ENCODE assay signal across 11 cellular contexts in the genomic region with DNA sequence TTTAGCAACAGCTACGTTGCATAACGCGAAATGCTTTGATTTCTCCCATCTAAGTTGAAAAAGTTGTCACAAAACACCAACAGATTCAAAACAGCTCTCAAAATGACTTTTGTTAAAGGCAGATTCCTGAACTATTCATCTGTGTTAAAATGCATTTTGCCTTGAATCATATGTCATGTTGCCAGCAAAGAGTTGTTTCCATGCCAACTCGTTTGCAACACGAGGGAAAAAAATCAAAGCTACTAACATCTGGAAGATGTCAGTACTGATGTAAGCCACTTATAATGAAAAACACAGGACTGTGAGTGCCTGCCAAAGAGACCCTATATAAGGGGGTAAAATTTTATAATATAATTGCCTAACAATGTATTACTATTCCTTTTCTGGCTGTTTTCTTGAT.
DNase-seq lines count a peak whose midpoint lies in the region; ATAC-seq and TF ChIP-seq lines count a peak whose summit lies in the region.
"Had no signal": no experiment of that assay in that cellular context is flagged by ENCODE, and none has a peak within 500 bp of the region (broad histone marks: within the 10 kb centered on the region; RNA-seq: fewer than 3 reads in every experiment).

No MANE protein-coding gene starts in this region.

- H3K36me3 ChIP-seq in stomach = no peaks in the 10 kb centered on the region

- H3K4me3 ChIP-seq in HFF-Myc (replicated peaks; ENCODE audit: low read depth, low read length) = no peak overlapping the region
- H3K4me3 ChIP-seq in stomach = no peak overlapping the region

- POLR2A ChIA-PET in MCF 10A (lab: Yijun Ruan, JAX) = interaction anchor here (1.0 kb wide), 1 partner anchor 21 kb away, joined by 3 read pairs; no protein-coding TSS in a partner anchor

- BruUV-seq in MCF 10A (replicated peaks; lab: Mats Ljungman, UMichigan) = no TSS peak

- 46 to 71% (median 59%) methylated on average over 5 of the region's 5 CpGs for WGBS in stomach, 5 donors

- DNase-seq in HFF-Myc (ENCODE audit: extremely low read depth, low read depth) (peak; percentile 93), MCF 10A (ENCODE audit: unreplicated experiment) (peak; percentile 55), inferior parietal cortex (ENCODE audit: extremely low spot score) (peak; percentile 66), stomach (no peak), NCI-H510A treated with DMSO at 0.1 percent for 48 hours (lab: John Stamatoyannopoulos, UW) (no peak), HuH-7 (ENCODE audit: low spot score) (no peak), NCI-H187 treated with DMSO at 0.1 percent for 48 hours (lab: John Stamatoyannopoulos, UW) (no peak)
- DNase-seq: activated CD4-positive, alpha-beta T cell treated with anti-CD3 and anti-CD28 coated beads, Interleukin-2, amount 10 ng/mL, durations not matched to agents 24 days and 14 days; cerebellar nuclear complex had no signal

- peak overlapping the region; percentile 42 for H3K27ac Mint-ChIP-seq in MCF 10A (ENCODE audit: low read depth, unreplicated experiment)
- H3K27ac Mint-ChIP-seq: activated CD4-positive, alpha-beta T cell treated with anti-CD3 and anti-CD28 coated beads, Interleukin-2, amount 10 ng/mL, durations not matched to agents 24 days and 14 days; memory B cell had no signal

- CTCF ChIA-PET in MCF 10A (lab: Yijun Ruan, JAX) = interaction anchor here (0.5 to 1.1 kb wide), 5 partner anchors 8 to 1230 kb away, joined by 3 to 5 read pairs (median 3); no protein-coding TSS in a partner anchor

- no peaks in the 10 kb centered on the region for H3K27me3 ChIP-seq in stomach

- H3K9me3 ChIP-seq in stomach = no peaks in the 10 kb centered on the region

- H3K4me1 ChIP-seq in stomach = peaks cover 0 to 25% (median 3%) of the 10 kb centered on the region in 4 donors

- no peak for TF ChIP-seq EP300 in stomach (IDR thresholded peaks at IDR 0.05)

- peaks cover 4% of the 10 kb centered on the region for H3K4me1 Mint-ChIP-seq in MCF 10A (ENCODE audit: insufficient read depth, unreplicated experiment)
- H3K4me1 Mint-ChIP-seq: activated CD4-positive, alpha-beta T cell treated with anti-CD3 and anti-CD28 coated beads, Interleukin-2, amount 10 ng/mL, durations not matched to agents 24 days and 14 days; memory B cell had no signal

- H3K9me3 Mint-ChIP-seq in MCF 10A (ENCODE audit: unreplicated experiment) = no peaks in the 10 kb centered on the region
- H3K9me3 Mint-ChIP-seq: activated CD4-positive, alpha-beta T cell treated with anti-CD3 and anti-CD28 coated beads, Interleukin-2, amount 10 ng/mL, durations not matched to agents 24 days and 14 days; memory B cell had no signal

- H3K36me3 Mint-ChIP-seq in MCF 10A (ENCODE audit: insufficient read depth, unreplicated experiment) = no peaks in the 10 kb centered on the region
- H3K36me3 Mint-ChIP-seq: memory B cell had no signal

- peak overlapping the region in 4 of 5 donors; percentile 45 to 77 (median 74) for H3K27ac ChIP-seq in stomach

- no peak for ATAC-seq in GM19455 (IDR thresholded peaks at IDR 0.05; ENCODE audit: unreplicated experiment)

- H3K27me3 Mint-ChIP-seq in MCF 10A (ENCODE audit: insufficient read depth, unreplicated experiment) = no peaks in the 10 kb centered on the region
- H3K27me3 Mint-ChIP-seq: activated CD4-positive, alpha-beta T cell treated with anti-CD3 and anti-CD28 coated beads, Interleukin-2, amount 10 ng/mL, durations not matched to agents 24 days and 14 days; memory B cell had no signal

- TF ChIP-seq CTCF in HFF-Myc (IDR thresholded peaks at IDR 0.05; ENCODE audit: low read depth, low read length, missing control alignments) (no peak), MCF 10A (IDR thresholded peaks at IDR 0.05; ENCODE audit: unreplicated experiment) (no peak), stomach (IDR thresholded peaks at IDR 0.05) (no peak)

- intact Hi-C loops in MCF 10A (cut with micrococcal nuclease) (no loop called here), stomach (cut with DNase I; ENCODE audit: low total_unique reads) (no loop called here)

- no peak overlapping the region for H3K4me3 Mint-ChIP-seq in MCF 10A (ENCODE audit: unreplicated experiment)
- H3K4me3 Mint-ChIP-seq: activated CD4-positive, alpha-beta T cell treated with anti-CD3 and anti-CD28 coated beads, Interleukin-2, amount 10 ng/mL, durations not matched to agents 24 days and 14 days; memory B cell had no signal

- no peak for TF ChIP-seq POLR2A in stomach (IDR thresholded peaks at IDR 0.05)

Comparison
In these comparisons a context has a peak if more than half of its experiments do, and no peak if none do; other contexts are left out.
1. DNase-seq: peak in HFF-Myc (single experiment), MCF 10A (single experiment) and inferior parietal cortex (single experiment); none in stomach (single experiment), NCI-H510A treated with DMSO at 0.1 percent for 48 hours (single experiment), HuH-7 (single experiment) and NCI-H187 treated with DMSO at 0.1 percent for 48 hours (single experiment).